Comparison of ENCODE assay signal across 17 cellular contexts in genomic region chr17:41614098-41614497, GRCh38. TPM values are rescaled to one million over a fixed set of nuclear protein-coding genes. Genes with fewer than 3 reads are reported as not detected.
DNase-seq lines count a peak whose midpoint lies in the region; ATAC-seq, FAIRE-seq and TF ChIP-seq lines count a peak whose summit lies in the region.
"Had no signal": no experiment of that assay in that cellular context is flagged by ENCODE, and none has a peak within 500 bp of the region (broad histone marks: within the 10 kb centered on the region; RNA-seq: fewer than 3 reads in every experiment).

No MANE protein-coding gene starts in this region.

- H3K4me1 Mint-ChIP-seq in activated CD8-positive, alpha-beta T cell treated with anti-CD3 and anti-CD28 coated beads, Interleukin-2, amount 10 ng/mL, durations not matched to agents 7 days and 5 days (ENCODE audit: low read depth): no peaks in the 10 kb centered on the region
- H3K4me1 Mint-ChIP-seq: CD8-positive, alpha-beta memory T cell had no signal

- FAIRE-seq in H1 (lab: Jason Lieb, UNC): no peak
- FAIRE-seq: A549, GM12892, GM19239, H54 had no signal

- H3K4me2 ChIP-seq in H1 (ENCODE audit: insufficient read depth in 1 of 2, low read depth in 2 of 2, low read length in 2 of 2): no peak overlapping the region
- H3K4me2 ChIP-seq in neuronal stem cell (ENCODE audit: insufficient read depth, low read length, poor library complexity, severe bottlenecking): no peak overlapping the region
- H3K4me2 ChIP-seq: A549 had no signal

- H3K27ac ChIP-seq in RWPE1: peak overlapping the region; percentile 100
- H3K27ac ChIP-seq in H1 (ENCODE audit: low read depth, low read length): no peak overlapping the region
- no peak overlapping the region for H3K27ac ChIP-seq in neuronal stem cell (replicated peaks; ENCODE audit: low read length)
- H3K27ac ChIP-seq in upper lobe of right lung: no peak overlapping the region

- no peak for TF ChIP-seq EP300 in H1 (IDR thresholded peaks at IDR 0.05; ENCODE audit: borderline replicate concordance in 1 of 2, low read depth in 2 of 2, low read length in 2 of 2)

- H3K79me2 ChIP-seq in H1 (ENCODE audit: control insufficient read depth in 1 of 2, insufficient read depth in 2 of 2, low read length in 2 of 2): no peaks in the 10 kb centered on the region

- H2BK15ac ChIP-seq in H1 (ENCODE audit: low read length) (no peak overlapping the region), neuronal stem cell (ENCODE audit: low read length) (peak overlapping the region; percentile 38)

- H4K8ac ChIP-seq in H1 (ENCODE audit: extremely low read depth, insufficient read depth, low read length) (no peak overlapping the region), neuronal stem cell (ENCODE audit: low read depth, low read length) (no peak overlapping the region)

- no peaks in the 10 kb centered on the region for H3K9me3 Mint-ChIP-seq in activated CD8-positive, alpha-beta T cell treated with anti-CD3 and anti-CD28 coated beads, Interleukin-2, amount 10 ng/mL, durations not matched to agents 7 days and 5 days (ENCODE audit: insufficient read depth)

- H2AFZ ChIP-seq in H1 (ENCODE audit: low read length) (no peak overlapping the region), neuronal stem cell (ENCODE audit: low read length) (no peak overlapping the region)

- no peak for TF ChIP-seq RAD21 in H1 (IDR thresholded peaks at IDR 0.05 in 1 of 2, conservative IDR thresholded peaks at IDR 0.05 in 1 of 2; ENCODE audit: low read depth in 2 of 2, low read length in 2 of 2)

- H2BK12ac ChIP-seq in H1 (ENCODE audit: low read depth, low read length) (no peak overlapping the region), neuronal stem cell (ENCODE audit: low read length) (no peak overlapping the region)

- H3K4me1 ChIP-seq in H1 (replicated peaks in 1 of 4; ENCODE audit: control insufficient read depth in 3 of 4, insufficient read depth in 4 of 4, low read length in 3 of 4) (peaks cover 0 to 5% (median 4%) of the 10 kb centered on the region in 4 experiments; a peak in 4 of 7 replicates), neuronal stem cell (ENCODE audit: control insufficient read depth in 2 of 2, insufficient read depth in 1 of 2, low read depth in 1 of 2, low read length in 2 of 2) (peaks cover 0 to 8% of the 10 kb centered on the region in 2 donors), upper lobe of right lung (no peaks in the 10 kb centered on the region)
- H3K4me1 ChIP-seq: Caco-2 had no signal

- H3K36me3 ChIP-seq in H1 (ENCODE audit: control insufficient read depth in 2 of 4, insufficient read depth in 4 of 4, low read length in 3 of 4) (no peaks in the 10 kb centered on the region), neuronal stem cell (replicated peaks in 1 of 2; ENCODE audit: control insufficient read depth in 2 of 2, insufficient read depth in 2 of 2, low read length in 2 of 2) (no peaks in the 10 kb centered on the region), upper lobe of right lung (no peaks in the 10 kb centered on the region)

- H3K18ac ChIP-seq in H1 (ENCODE audit: extremely low read depth, low read length) (no peak overlapping the region), neuronal stem cell (ENCODE audit: low read length) (peak overlapping the region; percentile 28)

- POLR2A ChIA-PET in RWPE1 (lab: Yijun Ruan, JAX; ENCODE audit: low non-redundant PET) (no interaction called here), H1 (lab: Charles Lee; ENCODE audit: partially characterized antibody) (interaction anchor here (1.5 kb wide), 1 partner anchor 75 kb away, joined by 4 read pairs; no protein-coding TSS in a partner anchor)
- POLR2A ChIA-PET in activated CD8-positive, alpha-beta T cell treated with anti-CD3 and anti-CD28 coated beads, Interleukin-2, amount 10 ng/mL, durations not matched to agents 7 days and 5 days (lab: Charles Lee): no interaction called here

- WGBS in H1 (ENCODE audit: extremely low coverage in 1 of 2, insufficient coverage in 1 of 2, insufficient read length in 1 of 2, insufficient replicate concordance in 2 of 2, low coverage in 1 of 2, low lambda C conversion rate in 2 of 2, missing lambda C conversion rate in 1 of 2), 2 experiments: 89% methylated on average over 5 of the region's 5 CpGs; no CpG with 5 or more reads in 1 of the 2 experiments
- no CpG with 5 or more reads among the region's 5 CpGs for WGBS in neuronal stem cell (ENCODE audit: extremely low coverage in 2 of 2, insufficient read length in 2 of 2, insufficient replicate concordance in 1 of 2), 2 donors

- intact Hi-C loops in upper lobe of right lung (cut with DNase I): no loop called here

- no peaks in the 10 kb centered on the region for H3K36me3 Mint-ChIP-seq in activated CD8-positive, alpha-beta T cell treated with anti-CD3 and anti-CD28 coated beads, Interleukin-2, amount 10 ng/mL, durations not matched to agents 7 days and 5 days (ENCODE audit: low read depth)
- H3K36me3 Mint-ChIP-seq: CD8-positive, alpha-beta memory T cell had no signal

- H3K4me3 ChIP-seq in H1 (ENCODE audit: extremely low read depth in 1 of 4, insufficient read depth in 2 of 4, low read depth in 3 of 4, low read length in 4 of 4): no peak overlapping the region
- no peak overlapping the region for H3K4me3 ChIP-seq in neuronal stem cell (ENCODE audit: low read length in 2 of 2)
- H3K4me3 ChIP-seq in upper lobe of right lung: no peak overlapping the region
- H3K4me3 ChIP-seq: A549 had no signal

- H3K4me3 Mint-ChIP-seq in activated CD8-positive, alpha-beta T cell treated with anti-CD3 and anti-CD28 coated beads, Interleukin-2, amount 10 ng/mL, durations not matched to agents 7 days and 5 days: no peak overlapping the region
- H3K4me3 Mint-ChIP-seq: CD8-positive, alpha-beta memory T cell had no signal

- H2BK5ac ChIP-seq in H1 (ENCODE audit: low read depth, low read length) (no peak overlapping the region), neuronal stem cell (ENCODE audit: low read length) (no peak overlapping the region)

- TF ChIP-seq CTCF in RWPE1 (conservative IDR thresholded peaks at IDR 0.05; ENCODE audit: low read depth): no peak
- TF ChIP-seq CTCF in H1 (IDR thresholded peaks at IDR 0.05; ENCODE audit: control extremely low read depth in 1 of 3, insufficient read depth in 1 of 3, low read depth in 1 of 3, low read length in 3 of 3): no peak
- no peak for TF ChIP-seq CTCF in upper lobe of right lung (IDR thresholded peaks at IDR 0.05)

- H3K27me3 ChIP-seq in H1 (replicated peaks in 1 of 4; ENCODE audit: control insufficient read depth in 3 of 4, extremely low read depth in 1 of 4, insufficient read depth in 3 of 4, low read length in 3 of 4): no peaks in the 10 kb centered on the region
- H3K27me3 ChIP-seq in neuronal stem cell (ENCODE audit: control insufficient read depth in 3 of 3, insufficient read depth in 3 of 3, low read depth in 1 of 3, low read length in 3 of 3): no peaks in the 10 kb centered on the region
- peaks cover 6% of the 10 kb centered on the region for H3K27me3 ChIP-seq in upper lobe of right lung

- no peak overlapping the region for H3K27ac Mint-ChIP-seq in activated CD8-positive, alpha-beta T cell treated with anti-CD3 and anti-CD28 coated beads, Interleukin-2, amount 10 ng/mL, durations not matched to agents 7 days and 5 days
- H3K27ac Mint-ChIP-seq: CD8-positive, alpha-beta memory T cell had no signal

- no peak overlapping the region for H4K5ac ChIP-seq in H1 (ENCODE audit: insufficient read length, low read depth, low read length)

- no peak overlapping the region for H3K56ac ChIP-seq in H1 (replicated peaks; ENCODE audit: insufficient read length, low read depth, low read length)

- TF ChIP-seq POLR2A in H1 (IDR thresholded peaks at IDR 0.05; ENCODE audit: control extremely low read depth in 1 of 2, low read depth in 2 of 2, low read length in 2 of 2): no peak

- H2BK20ac ChIP-seq in H1 (ENCODE audit: low read length): no peak overlapping the region

- H3K79me1 ChIP-seq in H1 (ENCODE audit: low read depth, low read length): no peaks in the 10 kb centered on the region
- H3K79me1 ChIP-seq in neuronal stem cell (ENCODE audit: low read depth, low read length): no peaks in the 10 kb centered on the region

- H3K27me3 Mint-ChIP-seq in activated CD8-positive, alpha-beta T cell treated with anti-CD3 and anti-CD28 coated beads, Interleukin-2, amount 10 ng/mL, durations not matched to agents 7 days and 5 days (ENCODE audit: low read depth): peaks cover 7% of the 10 kb centered on the region

- ATAC-seq in upper lobe of right lung: no peak
- no peak for ATAC-seq in activated CD8-positive, alpha-beta T cell treated with anti-CD3 and anti-CD28 coated beads, Interleukin-2, amount 10 ng/mL, durations not matched to agents 7 days and 5 days
- ATAC-seq: HCT116 had no signal

- H3K14ac ChIP-seq in H1 (ENCODE audit: insufficient read length) (no peak overlapping the region), neuronal stem cell (ENCODE audit: low read length) (peak overlapping the region; percentile 82)

- H4K91ac ChIP-seq in H1 (replicated peaks; ENCODE audit: insufficient read length, low read length) (no peak overlapping the region), neuronal stem cell (ENCODE audit: low read depth, low read length, poor library complexity) (no peak overlapping the region)

- H3K9me3 ChIP-seq in H1 (ENCODE audit: insufficient read depth in 2 of 2, low read depth in 1 of 2, low read length in 1 of 2) (no peaks in the 10 kb centered on the region), neuronal stem cell (replicated peaks in 1 of 2; ENCODE audit: control insufficient read depth in 2 of 2, insufficient read depth in 1 of 2, low read depth in 1 of 2, low read length in 2 of 2) (no peaks in the 10 kb centered on the region), upper lobe of right lung (no peaks in the 10 kb centered on the region)
- H3K9me3 ChIP-seq: A549, Caco-2 had no signal

- no peak for DNase-seq in RWPE1 (ENCODE audit: low spot score)
- no peak for DNase-seq in H1 (ENCODE audit: low read depth in 1 of 2, low spot score in 2 of 2)
- no peak for DNase-seq in neuronal stem cell (ENCODE audit: low spot score)
- DNase-seq in upper lobe of right lung: peak; percentile 47
- DNase-seq in activated CD8-positive, alpha-beta T cell treated with anti-CD3 and anti-CD28 coated beads, Interleukin-2, amount 10 ng/mL, durations not matched to agents 7 days and 5 days: no peak
- DNase-seq in activated gamma-delta T cell treated with Interleukin-2 at 50 U/mL for 16 hours: no peak
- DNase-seq: Caco-2; CD8-positive, alpha-beta memory T cell; DND-41; GDM1 had no signal

- no peaks in the 10 kb centered on the region for H4K20me1 ChIP-seq in H1 (replicated peaks in 1 of 2; ENCODE audit: control insufficient read depth in 1 of 2, insufficient read depth in 2 of 2, low read length in 2 of 2)

- H2AK5ac ChIP-seq in H1 (ENCODE audit: low read depth, low read length) (0 out of 2 replicates have a peak overlapping the region, but pooled peaks have one; percentile 53), neuronal stem cell (ENCODE audit: low read depth, low read length) (no peak overlapping the region)

- H3K9ac ChIP-seq in H1 (replicated peaks in 1 of 4; ENCODE audit: extremely low read depth in 1 of 4, low read depth in 3 of 4, low read length in 3 of 4) (no peak overlapping the region), neuronal stem cell (ENCODE audit: low read depth, low read length, poor library complexity) (no peak overlapping the region)

- H3K4ac ChIP-seq in H1 (replicated peaks; ENCODE audit: insufficient read length, low read depth, low read length): no peak overlapping the region
- no peak overlapping the region for H3K4ac ChIP-seq in neuronal stem cell (ENCODE audit: low read length)

- CTCF ChIA-PET in RWPE1 (lab: Yijun Ruan, JAX) (no interaction called here), H1 (lab: Charles Lee; ENCODE audit: partially characterized antibody) (interaction anchor here (0.6 to 2.3 kb wide), 5 partner anchors 10 to 49 kb away, joined by 3 to 11 read pairs (median 3); partner anchors contain the start of gene KRT17)
- CTCF ChIA-PET in activated CD8-positive, alpha-beta T cell treated with anti-CD3 and anti-CD28 coated beads, Interleukin-2, amount 10 ng/mL, durations not matched to agents 7 days and 5 days (lab: Charles Lee): interaction anchor here (1.2 kb wide), 1 partner anchor 65 kb away, joined by 3 read pairs; no protein-coding TSS in a partner anchor

- no peaks in the 10 kb centered on the region for H3K23me2 ChIP-seq in H1 (ENCODE audit: low read depth, low read length)

- no peak overlapping the region for H2BK120ac ChIP-seq in H1 (replicated peaks; ENCODE audit: low read depth, low read length)
- no peak overlapping the region for H2BK120ac ChIP-seq in neuronal stem cell (ENCODE audit: low read depth, low read length)

- H3K23ac ChIP-seq in H1 (ENCODE audit: insufficient read length) (no peak overlapping the region), neuronal stem cell (ENCODE audit: low read depth, low read length, poor library complexity) (no peak overlapping the region)

RNA-seq across cellular contexts. Expression of gene KRT16, which starts 1.5 kb away (rescaled TPM):
- total RNA-seq in H1 (2021; fragmentation: NEBNext Ultra II Directional; extraction: Animal tissue kit (Norgen Biotek cat#: 25700)): not detected in 2 replicates
- not detected in 2 replicates for polyA plus RNA-seq in H1 (2011; rRNA removed)
- polyA plus RNA-seq in H1 (2011; cell fraction: cytosol; rRNA removed): not detected
- not detected for polyA plus RNA-seq in H1 (2011; cell fraction: nucleus; rRNA removed)
- not detected in 4 replicates for polyA plus RNA-seq in H1 (2012, experiment 1 of 2)
- not detected for polyA plus RNA-seq in H1 (2012, experiment 2 of 2)
- not detected for polyA plus RNA-seq in H1 (2013, experiment 1 of 2)
- polyA plus RNA-seq in H1 (2013, experiment 2 of 2): not detected
- not detected in 2 replicates for polyA minus RNA-seq in H1 (2011; rRNA and poly(A)+ RNA removed)
- not detected for polyA minus RNA-seq in H1 (2011; cell fraction: cytosol; rRNA and poly(A)+ RNA removed)
- not detected for polyA minus RNA-seq in H1 (2011; cell fraction: nucleus; rRNA and poly(A)+ RNA removed)
- polyA plus RNA-seq in neuronal stem cell (2013, experiment 1 of 2): not detected
- 0.03 TPM for polyA plus RNA-seq in neuronal stem cell (2013, experiment 2 of 2)
- not detected for total RNA-seq in upper lobe of right lung
- not detected for total RNA-seq in activated CD8-positive, alpha-beta T cell treated with anti-CD3 and anti-CD28 coated beads, Interleukin-2, amount 10 ng/mL, durations not matched to agents 7 days and 5 days
- total RNA-seq: Caco-2; CD8-positive, alpha-beta memory T cell had no signal
- polyA plus RNA-seq: AG04450; CD8-positive, alpha-beta memory T cell had no signal

RNA-seq across cellular contexts. Expression of gene KRT17, which starts 10.3 kb away (rescaled TPM):
- 0.36 and 0.50 TPM in 2 replicates for total RNA-seq in H1 (2021; fragmentation: NEBNext Ultra II Directional; extraction: Animal tissue kit (Norgen Biotek cat#: 25700))
- polyA plus RNA-seq in H1 (2011; rRNA removed): 0.95 and 0.96 TPM in 2 replicates
- polyA plus RNA-seq in H1 (2011; cell fraction: cytosol; rRNA removed): 0.76 TPM
- polyA plus RNA-seq in H1 (2011; cell fraction: nucleus; rRNA removed): 0.87 TPM
- polyA plus RNA-seq in H1 (2012, experiment 1 of 2): 0.44 to 0.88 TPM (median 0.81 TPM) in 4 replicates
- polyA plus RNA-seq in H1 (2012, experiment 2 of 2): 0.88 TPM
- polyA plus RNA-seq in H1 (2013, experiment 1 of 2): 0.55 TPM
- polyA plus RNA-seq in H1 (2013, experiment 2 of 2): 0.46 TPM
- 0.19 and 1.00 TPM in 2 replicates for polyA minus RNA-seq in H1 (2011; rRNA and poly(A)+ RNA removed)
- polyA minus RNA-seq in H1 (2011; cell fraction: cytosol; rRNA and poly(A)+ RNA removed): 22.5 TPM
- polyA minus RNA-seq in H1 (2011; cell fraction: nucleus; rRNA and poly(A)+ RNA removed): 11.9 TPM
- 0.07 TPM for polyA plus RNA-seq in neuronal stem cell (2013, experiment 1 of 2)
- polyA plus RNA-seq in neuronal stem cell (2013, experiment 2 of 2): 0.03 TPM
- total RNA-seq in upper lobe of right lung: 5.9 TPM
- not detected for total RNA-seq in activated CD8-positive, alpha-beta T cell treated with anti-CD3 and anti-CD28 coated beads, Interleukin-2, amount 10 ng/mL, durations not matched to agents 7 days and 5 days
- polyA plus RNA-seq: CD8-positive, alpha-beta memory T cell had no signal

RNA-seq across cellular contexts. Expression of gene KRT14, which starts 27.4 kb away (rescaled TPM):
- total RNA-seq in H1 (2021; fragmentation: NEBNext Ultra II Directional; extraction: Animal tissue kit (Norgen Biotek cat#: 25700)): not detected in 2 replicates
- polyA plus RNA-seq in H1 (2011; rRNA removed): 0.13 and 0.35 TPM in 2 replicates
- polyA plus RNA-seq in H1 (2011; cell fraction: cytosol; rRNA removed): not detected
- polyA plus RNA-seq in H1 (2011; cell fraction: nucleus; rRNA removed): not detected
- not detected in 4 replicates for polyA plus RNA-seq in H1 (2012, experiment 1 of 2)
- not detected for polyA plus RNA-seq in H1 (2012, experiment 2 of 2)
- polyA plus RNA-seq in H1 (2013, experiment 1 of 2): not detected
- not detected for polyA plus RNA-seq in H1 (2013, experiment 2 of 2)
- polyA minus RNA-seq in H1 (2011; rRNA and poly(A)+ RNA removed): 0.16 and 0.61 TPM in 2 replicates
- polyA minus RNA-seq in H1 (2011; cell fraction: cytosol; rRNA and poly(A)+ RNA removed): not detected
- polyA minus RNA-seq in H1 (2011; cell fraction: nucleus; rRNA and poly(A)+ RNA removed): not detected
- not detected for polyA plus RNA-seq in neuronal stem cell (2013, experiment 1 of 2)
- polyA plus RNA-seq in neuronal stem cell (2013, experiment 2 of 2): not detected
- not detected for total RNA-seq in upper lobe of right lung
- total RNA-seq in activated CD8-positive, alpha-beta T cell treated with anti-CD3 and anti-CD28 coated beads, Interleukin-2, amount 10 ng/mL, durations not matched to agents 7 days and 5 days: not detected
- total RNA-seq: Caco-2; CD8-positive, alpha-beta memory T cell had no signal
- polyA plus RNA-seq: AG04450; CD8-positive, alpha-beta memory T cell had no signal

RNA-seq across cellular contexts. Expression of gene KRT9, which starts 42.2 kb away (rescaled TPM):
- not detected in 2 replicates for total RNA-seq in H1 (2021; fragmentation: NEBNext Ultra II Directional; extraction: Animal tissue kit (Norgen Biotek cat#: 25700))
- polyA plus RNA-seq in H1 (2011; rRNA removed): not detected in 2 replicates
- not detected for polyA plus RNA-seq in H1 (2011; cell fraction: cytosol; rRNA removed)
- not detected for polyA plus RNA-seq in H1 (2011; cell fraction: nucleus; rRNA removed)
- polyA plus RNA-seq in H1 (2012, experiment 1 of 2): not detected in 4 replicates
- polyA plus RNA-seq in H1 (2012, experiment 2 of 2): not detected
- not detected for polyA plus RNA-seq in H1 (2013, experiment 1 of 2)
- polyA plus RNA-seq in H1 (2013, experiment 2 of 2): not detected
- not detected in 2 replicates for polyA minus RNA-seq in H1 (2011; rRNA and poly(A)+ RNA removed)
- polyA minus RNA-seq in H1 (2011; cell fraction: cytosol; rRNA and poly(A)+ RNA removed): not detected
- polyA minus RNA-seq in H1 (2011; cell fraction: nucleus; rRNA and poly(A)+ RNA removed): not detected
- not detected for polyA plus RNA-seq in neuronal stem cell (2013, experiment 1 of 2)
- polyA plus RNA-seq in neuronal stem cell (2013, experiment 2 of 2): not detected
- not detected for total RNA-seq in upper lobe of right lung
- total RNA-seq in activated CD8-positive, alpha-beta T cell treated with anti-CD3 and anti-CD28 coated beads, Interleukin-2, amount 10 ng/mL, durations not matched to agents 7 days and 5 days: not detected
- total RNA-seq: Caco-2; CD8-positive, alpha-beta memory T cell had no signal
- polyA plus RNA-seq: A549; AG04450; BJ; CD8-positive, alpha-beta memory T cell had no signal
